Comparison of ENCODE assay signal across 20 cellular contexts in the genomic region with DNA sequence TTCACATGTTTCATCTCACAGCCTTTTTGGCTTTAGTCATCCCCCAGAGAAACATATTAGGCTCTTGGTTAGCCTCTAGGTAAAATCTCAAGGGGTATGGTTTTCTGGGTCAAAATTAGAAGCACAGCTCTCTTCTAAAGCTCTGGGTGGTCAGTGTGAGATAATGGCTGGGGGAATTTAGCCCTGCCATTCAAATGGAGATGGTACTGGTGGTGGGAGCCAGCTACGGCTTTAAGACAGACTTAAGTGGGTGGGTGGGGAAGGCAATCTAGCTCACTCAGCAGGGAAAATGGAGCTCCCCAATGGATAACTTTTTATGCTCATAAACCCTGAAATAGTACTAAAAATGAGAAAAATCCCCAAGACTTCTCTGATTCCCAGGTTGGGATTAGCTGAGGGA. TPM values are rescaled to one million over a fixed set of nuclear protein-coding genes. Genes with fewer than 3 reads are reported as not detected.
DNase-seq lines count a peak whose midpoint lies in the region; ATAC-seq and TF ChIP-seq lines count a peak whose summit lies in the region.
"Had no signal": no experiment of that assay in that cellular context is flagged by ENCODE, and none has a peak within 500 bp of the region (broad histone marks: within the 10 kb centered on the region; RNA-seq: fewer than 3 reads in every experiment).

No MANE protein-coding gene starts in this region.

- CTCF ChIA-PET in activated naive CD4-positive, alpha-beta T cell treated with anti-CD3 and anti-CD28 coated beads, Interleukin-2, amount 10 ng/mL, durations not matched to agents 7 days and 5 days (lab: Charles Lee): interaction anchor here (1.1 to 2.0 kb wide), 5 partner anchors 8 to 73 kb away, joined by 3 to 7 read pairs (median 5); partner anchors contain the start of gene MKNK1
- CTCF ChIA-PET in WTC11 (lab: Charles Lee): interaction anchor here (0.8 to 2.0 kb wide), 9 partner anchors 10 to 235 kb away, joined by 3 to 7 read pairs (median 5); partner anchors contain the start of genes ATPAF1, EFCAB14 and MKNK1

- H3K27me3 Mint-ChIP-seq in activated naive CD4-positive, alpha-beta T cell treated with anti-CD3 and anti-CD28 coated beads, Interleukin-2, amount 10 ng/mL, durations not matched to agents 7 days and 5 days: no peaks in the 10 kb centered on the region
- H3K27me3 Mint-ChIP-seq in WTC11 (ENCODE audit: low read depth): no peaks in the 10 kb centered on the region
- H3K27me3 Mint-ChIP-seq in effector memory CD8-positive, alpha-beta T cell: no peaks in the 10 kb centered on the region
- H3K27me3 Mint-ChIP-seq in stimulated activated memory B cell treated with anti-CD40 and anti-IgM and Interleukin-4, amounts not matched to agents 10 μg/mL and 1 μg/mL and 100 μg/mL, for 72 hours: no peaks in the 10 kb centered on the region
- H3K27me3 Mint-ChIP-seq: IgD-negative memory B cell had no signal

- TF ChIP-seq CTCF in WTC11 (IDR thresholded peaks at IDR 0.05) (no peak), foreskin keratinocyte (conservative IDR thresholded peaks at IDR 0.05) (no peak)

- H3K27ac Mint-ChIP-seq in activated naive CD4-positive, alpha-beta T cell treated with anti-CD3 and anti-CD28 coated beads, Interleukin-2, amount 10 ng/mL, durations not matched to agents 7 days and 5 days: peak overlapping the region; percentile 97
- peak overlapping the region; percentile 34; the same call in 1 of the 2 replicates for H3K27ac Mint-ChIP-seq in WTC11
- H3K27ac Mint-ChIP-seq in effector memory CD8-positive, alpha-beta T cell: peak overlapping the region; percentile 93 to 97
- peak overlapping the region; percentile 54 for H3K27ac Mint-ChIP-seq in stimulated activated memory B cell treated with anti-CD40 and anti-IgM and Interleukin-4, amounts not matched to agents 10 μg/mL and 1 μg/mL and 100 μg/mL, for 72 hours

- intact Hi-C loops in left cardiac atrium (cut with DNase I): no loop called here

- no peak for DNase-seq in activated naive CD4-positive, alpha-beta T cell treated with anti-CD3 and anti-CD28 coated beads, Interleukin-2, amount 10 ng/mL, durations not matched to agents 7 days and 5 days
- DNase-seq in activated naive CD4-positive, alpha-beta T cell treated with Interleukin-2 at 50 U/mL for 16 hours: no peak
- DNase-seq in WTC11 (ENCODE audit: low spot score): no peak
- DNase-seq in effector memory CD8-positive, alpha-beta T cell: no peak
- no peak for DNase-seq in KG1 (lab: John Stamatoyannopoulos, UW)
- no peak for DNase-seq in foreskin keratinocyte
- DNase-seq in left cardiac atrium: no peak
- DNase-seq: activated CD4-positive, alpha-beta T cell treated with anti-CD3 and anti-CD28 coated beads for 48 hours; activated T-cell treated with anti-CD3 and anti-CD28 coated beads, Interleukin-2, amount 50 U/mL, for 48 hours; DMS79; dorsolateral prefrontal cortex; gastrocnemius medialis; NCI-H1930; testis had no signal

- ATAC-seq in WTC11 (peak; percentile 85), foreskin keratinocyte (no peak), left cardiac atrium (no peak)
- no peak for ATAC-seq in effector memory CD8-positive, alpha-beta T cell (replicated peaks)
- ATAC-seq in stimulated activated memory B cell treated with anti-CD40 and anti-IgM and Interleukin-4, amounts not matched to agents 10 μg/mL and 1 μg/mL and 100 μg/mL, for 72 hours: no peak
- ATAC-seq: gastrocnemius medialis had no signal

- peaks cover 73% of the 10 kb centered on the region for H3K36me3 Mint-ChIP-seq in activated naive CD4-positive, alpha-beta T cell treated with anti-CD3 and anti-CD28 coated beads, Interleukin-2, amount 10 ng/mL, durations not matched to agents 7 days and 5 days
- peaks cover 45% of the 10 kb centered on the region for H3K36me3 Mint-ChIP-seq in WTC11
- H3K36me3 Mint-ChIP-seq in effector memory CD8-positive, alpha-beta T cell (ENCODE audit: insufficient read depth): peaks cover 51% of the 10 kb centered on the region
- peaks cover 67% of the 10 kb centered on the region for H3K36me3 Mint-ChIP-seq in stimulated activated memory B cell treated with anti-CD40 and anti-IgM and Interleukin-4, amounts not matched to agents 10 μg/mL and 1 μg/mL and 100 μg/mL, for 72 hours

- no peaks in the 10 kb centered on the region for H3K9me3 Mint-ChIP-seq in activated naive CD4-positive, alpha-beta T cell treated with anti-CD3 and anti-CD28 coated beads, Interleukin-2, amount 10 ng/mL, durations not matched to agents 7 days and 5 days
- no peaks in the 10 kb centered on the region for H3K9me3 Mint-ChIP-seq in WTC11
- no peaks in the 10 kb centered on the region for H3K9me3 Mint-ChIP-seq in effector memory CD8-positive, alpha-beta T cell
- peaks cover 3% of the 10 kb centered on the region for H3K9me3 Mint-ChIP-seq in stimulated activated memory B cell treated with anti-CD40 and anti-IgM and Interleukin-4, amounts not matched to agents 10 μg/mL and 1 μg/mL and 100 μg/mL, for 72 hours
- H3K9me3 Mint-ChIP-seq: IgD-negative memory B cell had no signal

- H3K4me3 Mint-ChIP-seq in activated naive CD4-positive, alpha-beta T cell treated with anti-CD3 and anti-CD28 coated beads, Interleukin-2, amount 10 ng/mL, durations not matched to agents 7 days and 5 days: no peak overlapping the region
- H3K4me3 Mint-ChIP-seq in WTC11: no peak overlapping the region
- H3K4me3 Mint-ChIP-seq in effector memory CD8-positive, alpha-beta T cell: no peak overlapping the region
- no peak overlapping the region for H3K4me3 Mint-ChIP-seq in stimulated activated memory B cell treated with anti-CD40 and anti-IgM and Interleukin-4, amounts not matched to agents 10 μg/mL and 1 μg/mL and 100 μg/mL, for 72 hours
- H3K4me3 Mint-ChIP-seq: IgD-negative memory B cell had no signal

- no peaks in the 10 kb centered on the region for H3K4me1 ChIP-seq in foreskin keratinocyte
- H3K4me1 ChIP-seq: gastrocnemius medialis, testis had no signal

- H3K27ac ChIP-seq in foreskin keratinocyte: no peak overlapping the region
- H3K27ac ChIP-seq: dorsolateral prefrontal cortex, gastrocnemius medialis, neutrophil, SK-N-MC, testis had no signal

- H3K4me1 Mint-ChIP-seq in activated naive CD4-positive, alpha-beta T cell treated with anti-CD3 and anti-CD28 coated beads, Interleukin-2, amount 10 ng/mL, durations not matched to agents 7 days and 5 days: peaks cover 39% of the 10 kb centered on the region
- peaks cover 20% of the 10 kb centered on the region for H3K4me1 Mint-ChIP-seq in WTC11
- peaks cover 17 to 23% of the 10 kb centered on the region in 2 donors for H3K4me1 Mint-ChIP-seq in effector memory CD8-positive, alpha-beta T cell (ENCODE audit: low read depth in 2 of 2)
- H3K4me1 Mint-ChIP-seq in stimulated activated memory B cell treated with anti-CD40 and anti-IgM and Interleukin-4, amounts not matched to agents 10 μg/mL and 1 μg/mL and 100 μg/mL, for 72 hours: peaks cover 15% of the 10 kb centered on the region

- POLR2A ChIA-PET in WTC11 (lab: Charles Lee): interaction anchor here (1.0 kb wide), 1 partner anchor 9 kb away, joined by 4 read pairs; the partner anchor contains the start of gene ATPAF1

- H3K27me3 ChIP-seq in foreskin keratinocyte: no peaks in the 10 kb centered on the region
- H3K27me3 ChIP-seq: dorsolateral prefrontal cortex, gastrocnemius medialis, neutrophil, testis had no signal

TF ChIP-seq in WTC11, 78 proteins besides CTCF, POLR2A, EP300 and RAD21 (continues in another document):
- TF ChIP-seq, protein P1, sequence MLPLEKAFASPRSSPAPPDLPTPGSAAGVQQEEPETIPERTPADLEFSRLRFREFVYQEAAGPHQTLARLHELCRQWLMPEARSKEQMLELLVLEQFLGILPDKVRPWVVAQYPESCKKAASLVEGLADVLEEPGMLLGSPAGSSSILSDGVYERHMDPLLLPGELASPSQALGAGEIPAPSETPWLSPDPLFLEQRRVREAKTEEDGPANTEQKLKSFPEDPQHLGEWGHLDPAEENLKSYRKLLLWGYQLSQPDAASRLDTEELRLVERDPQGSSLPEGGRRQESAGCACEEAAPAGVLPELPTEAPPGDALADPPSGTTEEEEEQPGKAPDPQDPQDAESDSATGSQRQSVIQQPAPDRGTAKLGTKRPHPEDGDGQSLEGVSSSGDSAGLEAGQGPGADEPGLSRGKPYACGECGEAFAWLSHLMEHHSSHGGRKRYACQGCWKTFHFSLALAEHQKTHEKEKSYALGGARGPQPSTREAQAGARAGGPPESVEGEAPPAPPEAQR (CRISPR knock-in tag; IDR thresholded peaks at IDR 0.05): no peak
- TF ChIP-seq ZNF281 (CRISPR knock-in tag; IDR thresholded peaks at IDR 0.05) (no peak), NFE2L1 (CRISPR knock-in tag; IDR thresholded peaks at IDR 0.05) (no peak), MXD4 (CRISPR knock-in tag; IDR thresholded peaks at IDR 0.05; ENCODE audit: borderline replicate concordance) (no peak), FOXK1 (CRISPR knock-in tag; IDR thresholded peaks at IDR 0.05) (no peak), FOXP1 (CRISPR knock-in tag; IDR thresholded peaks at IDR 0.05; ENCODE audit: borderline replicate concordance) (no peak)

RNA-seq across cellular contexts. Expression of gene TEX38, which starts 5.7 kb away (rescaled TPM):
- total RNA-seq in WTC11 (2021) (0.17 to 0.21 TPM (median 0.18 TPM) in 3 replicates), foreskin keratinocyte (not detected in 2 replicates), left cardiac atrium (under 1 TPM in 1 of 2 donors, not detected in 1; 0.35 TPM)
- polyA plus RNA-seq in foreskin keratinocyte: not detected in 2 replicates
- total RNA-seq: gastrocnemius medialis had no signal
- polyA plus RNA-seq: AG04450, esophagus, IgD-negative memory B cell had no signal

RNA-seq across cellular contexts. Expression of gene ATPAF1, which starts 9.2 kb away (rescaled TPM):
- 35.7 to 45.5 TPM (median 44.5 TPM) in 3 replicates for total RNA-seq in WTC11 (2021)
- total RNA-seq in foreskin keratinocyte: 34.0 and 35.9 TPM in 2 replicates
- polyA plus RNA-seq in foreskin keratinocyte: 25.7 and 30.9 TPM in 2 replicates
- total RNA-seq in left cardiac atrium: 100 to 1,000 TPM; 134 to 137 TPM

RNA-seq across cellular contexts. Expression of gene EFCAB14, which starts 41.6 kb away (rescaled TPM):
- 38.4 to 46.2 TPM (median 39.1 TPM) in 3 replicates for total RNA-seq in WTC11 (2021)
- 63.7 and 65.1 TPM in 2 replicates for total RNA-seq in foreskin keratinocyte
- 14.5 and 17.1 TPM in 2 replicates for polyA plus RNA-seq in foreskin keratinocyte
- 10 to 100 TPM; 66.1 to 72.4 TPM for total RNA-seq in left cardiac atrium

Comparison
In these comparisons a context has a peak if more than half of its experiments do, and no peak if none do; other contexts are left out.
1. H3K27ac Mint-ChIP-seq: peak in every context shown above with its lines; median percentile 97 in activated naive CD4-positive, alpha-beta T cell treated with anti-CD3 and anti-CD28 coated beads, Interleukin-2, amount 10 ng/mL, durations not matched to agents 7 days and 5 days; 95 in effector memory CD8-positive, alpha-beta T cell; 54 in stimulated activated memory B cell treated with anti-CD40 and anti-IgM and Interleukin-4, amounts not matched to agents 10 μg/mL and 1 μg/mL and 100 μg/mL, for 72 hours; 34 in WTC11.